Comparison of ENCODE assay signal across 2 cellular contexts in the genomic region with DNA sequence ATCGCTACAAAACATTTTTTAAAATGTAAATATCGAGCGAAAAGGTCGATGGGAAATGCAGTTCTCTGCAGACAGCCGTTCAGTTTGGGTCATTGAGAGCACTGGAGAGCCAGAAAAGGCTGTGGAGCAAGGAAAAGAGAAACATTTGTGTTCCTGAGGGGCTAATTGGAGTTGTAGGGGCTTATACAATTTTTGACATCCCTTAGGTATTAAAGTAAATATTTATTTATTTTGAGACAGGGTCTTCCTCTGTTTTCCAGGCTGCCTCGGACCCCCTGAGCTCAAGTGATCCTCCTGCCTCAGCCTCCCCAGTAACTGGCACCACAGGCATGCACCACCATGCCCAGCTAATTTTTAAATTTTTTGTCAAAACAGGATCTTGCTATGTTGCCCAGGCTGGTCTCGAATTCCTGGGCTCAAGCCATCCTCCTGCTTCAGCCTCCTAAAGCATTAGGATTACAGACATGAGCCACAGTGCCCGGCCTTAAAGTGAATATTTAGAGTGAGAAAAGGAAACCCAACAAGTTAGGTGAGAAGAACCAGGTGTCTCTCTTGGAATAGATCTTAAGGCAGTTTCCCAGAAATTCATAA.
TF ChIP-seq lines count a peak whose summit lies in the region.

No MANE protein-coding gene starts in this region.

TF ChIP-seq in HEK293, 187 proteins besides CTCF, POLR2A, EP300 and RAD21:
- TF ChIP-seq ZNF544 (tag by site-specific recombination; IDR thresholded peaks at IDR 0.05): no peak
- TF ChIP-seq ZBTB21 (tag by site-specific recombination; IDR thresholded peaks at IDR 0.05): 0 out of 2 replicates have a peak, but pooled peaks have one; percentile 1
- no peak for TF ChIP-seq ZNF585B (tag by site-specific recombination; IDR thresholded peaks at IDR 0.05)
- TF ChIP-seq ZNF121 (tag by site-specific recombination; IDR thresholded peaks at IDR 0.05): peak; percentile 99
- peak; percentile 78; the same call in 1 of the 2 replicates for TF ChIP-seq ZBTB17 (tag by site-specific recombination; IDR thresholded peaks at IDR 0.05)
- TF ChIP-seq ZBTB8A (tag by site-specific recombination; IDR thresholded peaks at IDR 0.05): peak; percentile 64
TF ChIP-seq in HEK293: peak in this region for 4.

TF ChIP-seq in HepG2, 621 proteins besides CTCF, POLR2A, EP300 and RAD21:
- TF ChIP-seq, protein P1, sequence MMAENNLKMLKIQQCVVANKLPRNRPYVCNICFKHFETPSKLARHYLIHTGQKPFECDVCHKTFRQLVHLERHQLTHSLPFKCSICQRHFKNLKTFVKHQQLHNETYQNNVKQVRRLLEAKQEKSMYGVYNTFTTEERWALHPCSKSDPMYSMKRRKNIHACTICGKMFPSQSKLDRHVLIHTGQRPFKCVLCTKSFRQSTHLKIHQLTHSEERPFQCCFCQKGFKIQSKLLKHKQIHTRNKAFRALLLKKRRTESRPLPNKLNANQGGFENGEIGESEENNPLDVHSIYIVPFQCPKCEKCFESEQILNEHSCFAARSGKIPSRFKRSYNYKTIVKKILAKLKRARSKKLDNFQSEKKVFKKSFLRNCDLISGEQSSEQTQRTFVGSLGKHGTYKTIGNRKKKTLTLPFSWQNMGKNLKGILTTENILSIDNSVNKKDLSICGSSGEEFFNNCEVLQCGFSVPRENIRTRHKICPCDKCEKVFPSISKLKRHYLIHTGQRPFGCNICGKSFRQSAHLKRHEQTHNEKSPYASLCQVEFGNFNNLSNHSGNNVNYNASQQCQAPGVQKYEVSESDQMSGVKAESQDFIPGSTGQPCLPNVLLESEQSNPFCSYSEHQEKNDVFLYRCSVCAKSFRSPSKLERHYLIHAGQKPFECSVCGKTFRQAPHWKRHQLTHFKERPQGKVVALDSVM (CRISPR knock-in tag; IDR thresholded peaks at IDR 0.05): peak; percentile 54
- TF ChIP-seq ZNF34 (CRISPR knock-in tag; IDR thresholded peaks at IDR 0.05; ENCODE audit: borderline replicate concordance): no peak
- no peak for TF ChIP-seq NR3C1 (CRISPR knock-in tag; IDR thresholded peaks at IDR 0.05)
- TF ChIP-seq ZNF788 (CRISPR knock-in tag; IDR thresholded peaks at IDR 0.05; ENCODE audit: borderline replicate concordance): no peak
- TF ChIP-seq, protein P2, sequence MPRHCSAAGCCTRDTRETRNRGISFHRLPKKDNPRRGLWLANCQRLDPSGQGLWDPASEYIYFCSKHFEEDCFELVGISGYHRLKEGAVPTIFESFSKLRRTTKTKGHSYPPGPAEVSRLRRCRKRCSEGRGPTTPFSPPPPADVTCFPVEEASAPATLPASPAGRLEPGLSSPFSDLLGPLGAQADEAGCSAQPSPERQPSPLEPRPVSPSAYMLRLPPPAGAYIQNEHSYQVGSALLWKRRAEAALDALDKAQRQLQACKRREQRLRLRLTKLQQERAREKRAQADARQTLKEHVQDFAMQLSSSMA (CRISPR knock-in tag; IDR thresholded peaks at IDR 0.05): no peak
- TF ChIP-seq ZNF121 (CRISPR knock-in tag; IDR thresholded peaks at IDR 0.05): peak; percentile 70; the same call in 1 of the 2 replicates
- no peak for TF ChIP-seq POGZ (CRISPR knock-in tag; IDR thresholded peaks at IDR 0.05)
- TF ChIP-seq MED1 (CRISPR knock-in tag; IDR thresholded peaks at IDR 0.05): no peak
- TF ChIP-seq, protein P3, sequence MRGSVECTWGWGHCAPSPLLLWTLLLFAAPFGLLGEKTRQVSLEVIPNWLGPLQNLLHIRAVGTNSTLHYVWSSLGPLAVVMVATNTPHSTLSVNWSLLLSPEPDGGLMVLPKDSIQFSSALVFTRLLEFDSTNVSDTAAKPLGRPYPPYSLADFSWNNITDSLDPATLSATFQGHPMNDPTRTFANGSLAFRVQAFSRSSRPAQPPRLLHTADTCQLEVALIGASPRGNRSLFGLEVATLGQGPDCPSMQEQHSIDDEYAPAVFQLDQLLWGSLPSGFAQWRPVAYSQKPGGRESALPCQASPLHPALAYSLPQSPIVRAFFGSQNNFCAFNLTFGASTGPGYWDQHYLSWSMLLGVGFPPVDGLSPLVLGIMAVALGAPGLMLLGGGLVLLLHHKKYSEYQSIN (CRISPR knock-in tag; IDR thresholded peaks at IDR 0.05; ENCODE audit: borderline replicate concordance): no peak
- TF ChIP-seq PHF21A (CRISPR knock-in tag; IDR thresholded peaks at IDR 0.05): 0 out of 2 replicates have a peak, but pooled peaks have one; percentile 24
- TF ChIP-seq CHD4 (IDR thresholded peaks at IDR 0.05; ENCODE audit: borderline replicate concordance, low read length): peak; percentile 15; the same call in 1 of the 2 replicates
- TF ChIP-seq ZNF605 (CRISPR knock-in tag; IDR thresholded peaks at IDR 0.05): 0 out of 2 replicates have a peak, but pooled peaks have one; percentile 44
- TF ChIP-seq ZNF143 (CRISPR knock-in tag; IDR thresholded peaks at IDR 0.05): peak; percentile 70; the same call in 1 of the 2 replicates
TF ChIP-seq in HepG2: peak in this region for 6.
